14 cellular contexts compared by ENCODE assay signal in the genomic region with DNA sequence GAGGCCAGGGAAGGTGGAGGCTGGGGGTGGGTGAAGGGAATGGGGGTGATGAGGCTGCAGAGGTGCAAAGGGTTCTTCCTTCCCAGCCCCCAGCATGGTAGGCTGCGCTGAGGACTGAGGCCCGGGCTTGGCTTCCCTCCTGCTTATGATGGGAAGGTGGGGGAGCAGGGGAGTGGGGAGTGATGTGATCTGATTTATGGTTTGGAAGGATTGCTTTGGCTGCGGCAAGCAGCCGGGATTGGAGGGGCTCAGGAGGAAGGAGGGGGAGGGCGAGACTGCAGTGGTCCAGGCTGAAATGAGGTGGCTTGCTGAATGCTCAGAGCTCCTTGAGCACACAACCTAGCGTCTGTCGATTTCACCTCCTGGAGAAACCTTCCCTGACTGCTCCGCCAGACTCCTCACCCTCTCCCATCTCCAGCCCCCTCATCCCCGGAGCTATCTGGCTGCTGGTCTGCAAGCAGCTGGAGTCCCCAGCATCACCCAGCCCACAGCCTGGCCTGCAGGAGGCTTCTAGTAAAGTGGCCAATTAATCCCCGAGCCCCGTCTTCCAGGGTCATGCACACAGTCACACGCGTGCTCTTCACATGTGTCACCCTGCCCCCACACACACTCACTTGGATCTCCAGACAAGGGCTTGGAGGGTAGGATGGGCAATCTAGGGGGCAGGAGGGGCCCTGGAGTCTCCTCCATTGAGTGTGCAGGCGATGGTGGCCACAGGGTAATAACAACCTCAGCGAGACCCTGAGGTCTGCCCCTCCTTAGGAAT. TPM values are rescaled to one million over a fixed set of nuclear protein-coding genes. Genes with fewer than 3 reads are reported as not detected.
A peak's percentile ranks its signal among the peaks of the same experiment; 100 is the strongest.
DNase-seq lines count a peak whose midpoint lies in the region; ATAC-seq, FAIRE-seq and TF ChIP-seq lines count a peak whose summit lies in the region.
"Had no signal": no experiment of that assay in that cellular context is flagged by ENCODE, and none has a peak within 500 bp of the region (broad histone marks: within the 10 kb centered on the region; RNA-seq: fewer than 3 reads in every experiment).

No MANE protein-coding gene starts in this region.

- H3K27ac ChIP-seq in right atrium auricular region (peak overlapping the region; percentile 24 to 25), mammary epithelial cell (ENCODE audit: insufficient read depth, low read depth, low read length) (no peak overlapping the region), muscle layer of duodenum (ENCODE audit: low read length) (no peak overlapping the region)

- FAIRE-seq in RCC 7860 (lab: Jason Lieb, UNC) = no peak
- FAIRE-seq: GM12891 had no signal

- TF ChIP-seq CTCF in right atrium auricular region (IDR thresholded peaks at IDR 0.05) (no peak), mammary epithelial cell (conservative IDR thresholded peaks at IDR 0.05 in 1 of 2, IDR thresholded peaks at IDR 0.05 in 1 of 2; ENCODE audit: extremely low read depth in 1 of 2, insufficient read depth in 1 of 2, low read depth in 1 of 2, low read length in 2 of 2) (no peak)

- intact Hi-C loops in Right ventricle myocardium inferior (cut with DNase I) (no loop called here), mammary epithelial cell (cut with micrococcal nuclease) (loop anchor here (1.0 to 5.0 kb wide), 4 partner anchors 57 to 375 kb away; a partner anchor contains a TSS)

- WGBS in mammary epithelial cell (ENCODE audit: low coverage, missing lambda C conversion rate) = 81% methylated on average over 12 of the region's 15 CpGs

- H3K9ac ChIP-seq in mammary epithelial cell (ENCODE audit: insufficient read depth, low read length) = no peak overlapping the region

- H3K36me3 ChIP-seq in right atrium auricular region (no peaks in the 10 kb centered on the region), mammary epithelial cell (ENCODE audit: insufficient read depth, low read length) (no peaks in the 10 kb centered on the region), muscle layer of duodenum (ENCODE audit: control insufficient read depth in 1 of 2, insufficient read depth in 2 of 2, low read length in 2 of 2) (no peaks in the 10 kb centered on the region)

- ATAC-seq in Right ventricle myocardium inferior = no peak

- H3K4me1 ChIP-seq in right atrium auricular region = peaks cover 0 to 41% of the 10 kb centered on the region in 2 donors
- H3K4me1 ChIP-seq in mammary epithelial cell (ENCODE audit: insufficient read depth, low read length) = peaks cover 25% of the 10 kb centered on the region
- H3K4me1 ChIP-seq in muscle layer of duodenum (ENCODE audit: control insufficient read depth in 1 of 2, insufficient read depth in 2 of 2, low read length in 2 of 2) = peaks cover 0 to 41% of the 10 kb centered on the region in 2 donors

- CTCF ChIA-PET in mammary epithelial cell (lab: Charles Lee; ENCODE audit: low non-redundant PET) = no interaction called here

- no peak overlapping the region for H3K4me2 ChIP-seq in mammary epithelial cell (ENCODE audit: insufficient read depth, low read depth, low read length)

- H3K9me3 ChIP-seq in right atrium auricular region (no peaks in the 10 kb centered on the region), mammary epithelial cell (replicated peaks; ENCODE audit: insufficient read depth, low read length) (no peaks in the 10 kb centered on the region), muscle layer of duodenum (ENCODE audit: control insufficient read depth in 1 of 2, low read length in 2 of 2) (no peaks in the 10 kb centered on the region)

- dilution Hi-C loops in mammary epithelial cell (cut with HindIII; ENCODE audit: low sequenced_read_pairs) = loop anchor here (5.0 kb wide), 1 partner anchor 55 kb away; no protein-coding TSS in a partner anchor

- no peaks in the 10 kb centered on the region for H4K20me1 ChIP-seq in mammary epithelial cell (ENCODE audit: insufficient read depth, low read length)

- H3K4me3 ChIP-seq in right atrium auricular region (peak overlapping the region in 1 of 2 donors; percentile 71), mammary epithelial cell (replicated peaks in 1 of 3; ENCODE audit: insufficient read depth in 1 of 3, low read depth in 2 of 3, low read length in 3 of 3) (no peak overlapping the region), muscle layer of duodenum (ENCODE audit: low read depth in 1 of 2, low read length in 2 of 2) (peak overlapping the region; percentile 56 to 79)

- H3K27me3 ChIP-seq in right atrium auricular region (peaks cover 0 to 6% of the 10 kb centered on the region in 2 donors), mammary epithelial cell (ENCODE audit: insufficient read depth, low read length) (no peaks in the 10 kb centered on the region), muscle layer of duodenum (ENCODE audit: low read depth, low read length) (peaks cover under 1% of the 10 kb centered on the region)

- BruUV-seq in mammary epithelial cell (replicated peaks; lab: Mats Ljungman, UMichigan) = no TSS peak

- in situ Hi-C loops in mammary epithelial cell (cut with MboI; ENCODE audit: low sequenced_read_pairs in 2 of 2) = loop anchor here in 1 of 2 donors (10.0 kb wide), 2 partner anchors 62 to 192 kb away; a partner anchor contains a TSS

- no peak for DNase-seq in right atrium auricular region (ENCODE audit: low spot score)
- DNase-seq in Right ventricle myocardium inferior (ENCODE audit: missing footprints) = no peak
- no peak for DNase-seq in mammary epithelial cell
- no peak for DNase-seq in NCI-H69 (lab: John Stamatoyannopoulos, UW)
- DNase-seq in RCC 7860 (ENCODE audit: low spot score) = no peak
- DNase-seq in NCI-H2029 (lab: John Stamatoyannopoulos, UW) = no peak
- no peak for DNase-seq in activated effector memory CD4-positive, alpha-beta T cell treated with Interleukin-2 at 50 U/mL for 16 hours
- DNase-seq: CD4-positive, CD25-positive, alpha-beta regulatory T cell; NCI-H146; SHP77 had no signal

- H2AFZ ChIP-seq in mammary epithelial cell (ENCODE audit: low read depth, low read length) = peak overlapping the region; percentile 95

- H3K79me2 ChIP-seq in mammary epithelial cell (ENCODE audit: insufficient read depth, low read length) = peaks cover 6% of the 10 kb centered on the region

RNA-seq across cellular contexts. Expression of a gene that starts 0.7 kb away (rescaled TPM):
- 10 to 100 TPM; 10.3 to 13.8 TPM for total RNA-seq in right atrium auricular region
- 4.0 TPM for total RNA-seq in Right ventricle myocardium inferior
- total RNA-seq in mammary epithelial cell = 1 to 10 TPM in 1 of 2 donors, under 1 TPM in 1; 0.50 to 3.0 TPM
- 3.3 TPM for polyA plus RNA-seq in mammary epithelial cell
- not detected for polyA minus RNA-seq in mammary epithelial cell

RNA-seq across cellular contexts. Expression of a gene that starts 2.8 kb away (rescaled TPM):
- 1 to 10 TPM in 1 of 2 donors, under 1 TPM in 1; 0.56 to 1.8 TPM for total RNA-seq in right atrium auricular region
- 0.22 TPM for total RNA-seq in Right ventricle myocardium inferior
- total RNA-seq in mammary epithelial cell = under 1 TPM; under 0.01 to 0.14 TPM
- polyA plus RNA-seq in mammary epithelial cell = 0.06 TPM
- polyA minus RNA-seq in mammary epithelial cell = not detected
- total RNA-seq: CD4-positive, CD25-positive, alpha-beta regulatory T cell had no signal
- polyA plus RNA-seq: CD4-positive, CD25-positive, alpha-beta regulatory T cell had no signal

RNA-seq across cellular contexts. Expression of a gene that starts 47.8 kb away (rescaled TPM):
- total RNA-seq in right atrium auricular region (not detected), Right ventricle myocardium inferior (not detected), mammary epithelial cell (not detected)
- polyA plus RNA-seq in mammary epithelial cell = not detected
- not detected for polyA minus RNA-seq in mammary epithelial cell
- total RNA-seq: CD4-positive, CD25-positive, alpha-beta regulatory T cell; glomerular endothelial cell; myocyte had no signal
- polyA plus RNA-seq: CD4-positive, CD25-positive, alpha-beta regulatory T cell had no signal

Comparison
In these comparisons a context has a peak if more than half of its experiments do, and no peak if none do; other contexts are left out.
1. H3K27ac ChIP-seq: peak in right atrium auricular region (2 of 2); none in mammary epithelial cell (single experiment) and muscle layer of duodenum (single experiment).
2. H3K4me3 ChIP-seq: peak in muscle layer of duodenum (2 of 2); none in mammary epithelial cell (0 of 3).